ENCODE assay signal across 22 cellular contexts in genomic region chr3:160460033-160460432, GRCh38.
"Had no signal": no experiment of that assay in that cellular context is flagged by ENCODE, and none has a peak within 500 bp of the region (broad histone marks: within the 10 kb centered on the region; RNA-seq: fewer than 3 reads in every experiment).

No MANE protein-coding gene starts in this region.

- H3K36me3 ChIP-seq: left ventricle myocardium inferior, transverse colon had no signal

- H3K9me3 Mint-ChIP-seq: nephron; T-helper 2 cell treated with Interferon-gamma antibody and Interleukin-4, amounts not matched to agents 5 μg/mL and 100 μg/mL, for 36 hours had no signal

- H2AFZ ChIP-seq: parathyroid adenoma had no signal

- H3K79me2 ChIP-seq: parathyroid adenoma had no signal

- H3K27ac Mint-ChIP-seq: activated naive CD8-positive, alpha-beta T cell; nephron; T-helper 2 cell treated with Interferon-gamma antibody and Interleukin-4, amounts not matched to agents 5 μg/mL and 100 μg/mL, for 36 hours had no signal

- H3K27ac ChIP-seq: body of pancreas, coronary artery, left ventricle myocardium inferior, parathyroid adenoma, psoas muscle, testis, transverse colon had no signal

- H3K4me1 Mint-ChIP-seq: nephron had no signal

- DNase-seq: activated CD4-positive, alpha-beta T cell treated with anti-CD3 and anti-CD28 coated beads for 4 hours; activated CD4-positive, alpha-beta T cell treated with anti-CD3 and anti-CD28 coated beads, Interleukin-2, amount 50 U/mL, for 4 hours; activated effector memory CD4-positive, alpha-beta T cell treated with Interleukin-2 at 50 U/mL for 16 hours; activated naive CD4-positive, alpha-beta T cell treated with Interleukin-2 at 50 U/mL for 16 hours; aorta; body of pancreas; cerebellar nuclear complex; foreskin fibroblast; left ventricle myocardium inferior; mesendoderm; psoas muscle; stimulated activated CD4-positive, alpha-beta T cell treated with anti-CD3 and anti-CD28 coated beads, Interleukin-15, amount 100 ng/mL, for 24 hours; stimulated activated naive CD4-positive, alpha-beta T cell; T-helper 1 cell; testis; transverse colon had no signal

- H3K4me3 ChIP-seq: body of pancreas, coronary artery, left ventricle myocardium inferior, lung, psoas muscle, testis, transverse colon had no signal

- ATAC-seq: body of pancreas, psoas muscle had no signal

- H3K27me3 ChIP-seq: body of pancreas, testis, transverse colon had no signal

- H3K36me3 Mint-ChIP-seq: activated naive CD8-positive, alpha-beta T cell had no signal

- H3K9ac ChIP-seq: parathyroid adenoma had no signal

- H3K4me1 ChIP-seq: body of pancreas, left ventricle myocardium inferior, parathyroid adenoma, psoas muscle, testis, transverse colon had no signal

- H3K4me3 Mint-ChIP-seq: activated naive CD8-positive, alpha-beta T cell; nephron; T-helper 2 cell treated with Interferon-gamma antibody and Interleukin-4, amounts not matched to agents 5 μg/mL and 100 μg/mL, for 36 hours had no signal

- H3K9me3 ChIP-seq: body of pancreas, left ventricle myocardium inferior, psoas muscle, testis, transverse colon had no signal
